8 cellular contexts compared by ENCODE assay signal in genomic region chr17:75045946-75046582, GRCh38. TPM values are rescaled to one million over a fixed set of nuclear protein-coding genes. Genes with fewer than 3 reads are reported as not detected.
DNase-seq lines count a peak whose midpoint lies in the region; ATAC-seq, FAIRE-seq and TF ChIP-seq lines count a peak whose summit lies in the region.
"Not testable (repeated sequence)": the region's sequence is repeated elsewhere in the genome, so short reads cannot be mapped to it uniquely, and the experiment has no call there.

No MANE protein-coding gene starts in this region.

- ATAC-seq in T-cell (replicated peaks in 1 of 4): peak; percentile 21 to 33 (median 28)
- peak; percentile 59 for ATAC-seq in GM12878
- peak; percentile 7 to 57 (median 28) for ATAC-seq in heart right ventricle

- H3K27me3 Mint-ChIP-seq in T-cell: not testable (repeated sequence)

- peak overlapping the region; percentile 76 for H3K27ac ChIP-seq in HEK293 (ENCODE audit: extremely low read depth, low read depth, low read length)
- H3K27ac ChIP-seq in GM12878 (ENCODE audit: control insufficient read depth, insufficient read depth): peak overlapping the region; percentile 71
- H3K27ac ChIP-seq in heart right ventricle: peak overlapping the region; percentile 93 to 99 (median 98)
- peak overlapping the region; percentile 83 to 90 (median 88) for H3K27ac ChIP-seq in thyroid gland

- H3K4me1 Mint-ChIP-seq in T-cell: peaks cover 42 to 50% (median 46%) of the 10 kb centered on the region in 3 donors

- TF ChIP-seq EP300 in GM12878 (IDR thresholded peaks at IDR 0.05; ENCODE audit: borderline replicate concordance in 1 of 2, control insufficient read depth in 1 of 2, low read depth in 2 of 2, low read length in 2 of 2): not testable (repeated sequence)

- RAD21 ChIA-PET in GM12878 (lab: Charles Lee; ENCODE audit: unreplicated experiment): interaction anchor here (0.5 to 4.3 kb wide), 3 partner anchors 68 to 370 kb away, joined by 3 to 22 read pairs (median 5); no protein-coding TSS in a partner anchor

- 6% methylated on average over 36 of the region's 36 CpGs for WGBS in GM12878 (ENCODE audit: insufficient coverage, insufficient replicate concordance, low lambda C conversion rate, missing lambda C conversion rate)
- 8% methylated on average over 36 of the region's 36 CpGs for WGBS in heart right ventricle, 2 donors
- 12 to 15% methylated on average over 29 to 36 of the region's 36 CpGs for WGBS in thyroid gland, 2 donors

- H2AFZ ChIP-seq in GM12878 (ENCODE audit: control insufficient read depth, low read depth, low read length): peak overlapping the region; percentile 67
- H2AFZ ChIP-seq in neuron (ENCODE audit: low read depth, low read length): peak overlapping the region; percentile 79

- not testable (repeated sequence) for FAIRE-seq in GM12878 (lab: Jason Lieb, UNC)

- SMC1A ChIA-PET in GM12878 (lab: Charles Lee; ENCODE audit: uncharacterized antibody, unreplicated experiment): interaction anchor here (1.5 kb wide), 1 partner anchor 12 kb away, joined by 3 read pairs; no protein-coding TSS in a partner anchor

- intact Hi-C loops in GM12878 (cut with micrococcal nuclease; ENCODE audit: unreplicated experiment); thyroid gland (cut with DNase I): not testable (repeated sequence)
- intact Hi-C loops in heart right ventricle (cut with DNase I): loop anchor here in 3 of 10 donors (5.0 to 10.0 kb wide), 3 partner anchors 59 to 159 kb away; partner anchors contain the start of genes CDR2L (in 3 of the 3), ARMC7 (in 1 of the 3) and NUP85 (in 1 of the 3)

- H3K9ac ChIP-seq in ES-I3 (ENCODE audit: low read depth, low read length) (peak overlapping the region; percentile 85), GM12878 (ENCODE audit: control insufficient read depth, insufficient read depth, low read length) (peak overlapping the region; percentile 78)

- H3K9me3 Mint-ChIP-seq in T-cell: not testable (repeated sequence)

- H3K4me3 Mint-ChIP-seq in T-cell: peak overlapping the region; percentile 96 to 97 (median 97)

- not testable (repeated sequence) for H4K20me1 ChIP-seq in GM12878 (ENCODE audit: control insufficient read depth, insufficient read depth)

- CTCF ChIA-PET in HEK293 (lab: Yijun Ruan, JAX): interaction anchor here (0.5 to 1.3 kb wide), 3 partner anchors 68 to 123 kb away, joined by 3 to 4 read pairs (median 3); no protein-coding TSS in a partner anchor
- CTCF ChIA-PET in T-cell (lab: Charles Lee): interaction anchor here (0.5 to 1.2 kb wide), 2 partner anchors 14 to 292 kb away, joined by 3 read pairs; no protein-coding TSS in a partner anchor
- CTCF ChIA-PET in GM12878 (lab: Yijun Ruan, JAX): interaction anchor here (0.9 to 1.5 kb wide), 5 partner anchors 11 to 84 kb away, joined by 3 to 7 read pairs (median 4); no protein-coding TSS in a partner anchor

- peaks cover 22% of the 10 kb centered on the region for H3K79me2 ChIP-seq in GM12878 (ENCODE audit: control insufficient read depth, insufficient read depth, low read length)

- H3K27me3 ChIP-seq in GM12878 (replicated peaks in 1 of 2; ENCODE audit: control insufficient read depth in 2 of 2, insufficient read depth in 2 of 2, low read length in 1 of 2); heart right ventricle; neuron (ENCODE audit: insufficient read depth, low read length); thyroid gland: not testable (repeated sequence)

- H3K27ac Mint-ChIP-seq in T-cell: peak overlapping the region; percentile 93 to 96

- H3K36me3 ChIP-seq in ES-I3 (ENCODE audit: insufficient read depth, low read length) (peaks cover 19% of the 10 kb centered on the region; the same call in 1 of the 2 replicates), HEK293 (ENCODE audit: control insufficient read depth in 2 of 2, insufficient read depth in 1 of 2, low read length in 2 of 2) (peaks cover 15 to 34% of the 10 kb centered on the region in 2 experiments), heart right ventricle (peaks cover 0 to 47% (median 13%) of the 10 kb centered on the region in 9 donors), neuron (ENCODE audit: insufficient read depth, low read length) (peaks cover 19% of the 10 kb centered on the region), thyroid gland (peaks cover 9 to 13% of the 10 kb centered on the region in 2 donors)
- not testable (repeated sequence) for H3K36me3 ChIP-seq in GM12878 (ENCODE audit: control insufficient read depth in 2 of 2, insufficient read depth in 2 of 2, low read length in 1 of 2)

- H3K4me3 ChIP-seq in HEK293 (ENCODE audit: low read depth, low read length) (peak overlapping the region; percentile 99), GM12878 (peak overlapping the region; percentile 97), heart right ventricle (peak overlapping the region; percentile 74 to 100 (median 92)), neuron (ENCODE audit: low read length) (peak overlapping the region; percentile 77), thyroid gland (replicated peaks in 1 of 3) (peak overlapping the region; percentile 56 to 98 (median 64))

- H3K36me3 Mint-ChIP-seq in T-cell: not testable (repeated sequence)

- H3K4me1 ChIP-seq in ES-I3 (ENCODE audit: insufficient read depth, low read length): peaks cover 13% of the 10 kb centered on the region
- H3K4me1 ChIP-seq in HEK293 (ENCODE audit: control insufficient read depth, insufficient read depth, low read length); GM12878 (ENCODE audit: control insufficient read depth, insufficient read depth, low read length): not testable (repeated sequence)
- H3K4me1 ChIP-seq in heart right ventricle: peaks cover 6 to 49% (median 31%) of the 10 kb centered on the region in 9 donors
- peaks cover 23% of the 10 kb centered on the region for H3K4me1 ChIP-seq in neuron (ENCODE audit: insufficient read depth, low read length)
- H3K4me1 ChIP-seq in thyroid gland: peaks cover 16 to 17% of the 10 kb centered on the region in 2 donors

- TF ChIP-seq CTCF in HEK293 (tag by site-specific recombination; IDR thresholded peaks at IDR 0.05); GM12878 (IDR thresholded peaks at IDR 0.05 in 2 of 3, conservative IDR thresholded peaks at IDR 0.05 in 1 of 3; ENCODE audit: control insufficient read depth in 2 of 3, extremely low read depth in 1 of 3, insufficient read depth in 1 of 3, low read depth in 3 of 3, low read length in 3 of 3); heart right ventricle (IDR thresholded peaks at IDR 0.05); thyroid gland (IDR thresholded peaks at IDR 0.05): not testable (repeated sequence)

- TF ChIP-seq POLR2A in GM12878 (IDR thresholded peaks at IDR 0.05; ENCODE audit: low read depth, low read length); thyroid gland (IDR thresholded peaks at IDR 0.05): not testable (repeated sequence)

- not testable (repeated sequence) for BruUV-seq in GM12878 (replicated peaks; lab: Mats Ljungman, UMichigan)

- POLR2A ChIA-PET in HEK293 (lab: Yijun Ruan, JAX): interaction anchor here (0.9 to 4.8 kb wide), 8 partner anchors 10 to 79 kb away, joined by 3 to 44 read pairs (median 5); partner anchors contain the start of genes ARMC7, CDR2L and MRPL58
- POLR2A ChIA-PET in T-cell (lab: Charles Lee): interaction anchor here in 1 of 2 donors (0.6 kb wide), 1 partner anchor 11 kb away, joined by 5 read pairs; no protein-coding TSS in a partner anchor
- POLR2A ChIA-PET in GM12878 (lab: Charles Lee): interaction anchor here (0.9 to 1.8 kb wide), 2 partner anchors 12 to 33 kb away, joined by 4 read pairs; no protein-coding TSS in a partner anchor

- DNase-seq in LHCN-M2 (ENCODE audit: low read depth) (peak; percentile 72), T-cell (peak in 11 of 34 experiments; percentile 28 to 44 (median 39))
- DNase-seq in GM12878 (ENCODE audit: low read depth, low spot score); heart right ventricle; thyroid gland: not testable (repeated sequence)

- in situ Hi-C loops in GM12878 (cut with MboI): not testable (repeated sequence)

- TF ChIP-seq RAD21 in GM12878 (IDR thresholded peaks at IDR 0.05; ENCODE audit: insufficient read depth, low read depth, low read length): not testable (repeated sequence)

- not testable (repeated sequence) for H3K9me3 ChIP-seq in ES-I3 (ENCODE audit: control insufficient read depth, insufficient read depth, low read length); HEK293 (ENCODE audit: control insufficient read depth, insufficient read depth, low read depth, low read length); GM12878 (replicated peaks; ENCODE audit: control insufficient read depth, insufficient read depth, low read length); heart right ventricle; neuron (ENCODE audit: low read length); thyroid gland

- peak overlapping the region; percentile 65 for H3K4me2 ChIP-seq in GM12878 (ENCODE audit: control insufficient read depth, insufficient read depth)

RNA-seq across cellular contexts. Expression of gene ATP5PD, which starts 0.7 kb away (rescaled TPM):
- total RNA-seq in LHCN-M2 (2014; rRNA removed): 281 and 284 TPM in 2 replicates
- 605 TPM for polyA plus RNA-seq in LHCN-M2 (2012)
- total RNA-seq in T-cell: 100 to 1,000 TPM; 115 to 170 (median 139) TPM
- 36.7 and 39.6 TPM in 2 replicates for total RNA-seq in GM12878 (2013; cell fraction: nucleolus; rRNA removed)
- 201 and 218 TPM in 2 replicates for total RNA-seq in GM12878 (2014; rRNA removed)
- 303 and 307 TPM in 2 replicates for total RNA-seq in GM12878 (2014; rRNA removed; fragmentation: Illumina TruSeq; extraction: Trizol)
- 209 and 218 TPM in 2 replicates for total RNA-seq in GM12878 (2021)
- 502 TPM for polyA plus RNA-seq in GM12878 (2011; ENCODE audit: low read depth)
- 172 and 241 TPM in 2 replicates for polyA plus RNA-seq in GM12878 (2011; rRNA removed)
- 200 and 326 TPM in 2 replicates for polyA plus RNA-seq in GM12878 (2011; cell fraction: cytosol; rRNA removed)
- polyA plus RNA-seq in GM12878 (2011; cell fraction: nucleus; rRNA removed): 83.7 and 91.7 TPM in 2 replicates
- polyA plus RNA-seq in GM12878 (2012): 300 and 334 TPM in 2 replicates
- 338 and 519 TPM in 2 replicates for polyA plus RNA-seq in GM12878 (2014; fragmentation: Illumina TruSeq; extraction: Trizol)
- 100 to 1,000 TPM; 710 to 772 TPM for polyA plus RNA-seq in GM12878 (2014; fragmentation: Nextera tagmentation; extraction: Ambion mirVana)
- polyA plus RNA-seq in GM12878 (2014; rRNA removed): 186 and 195 TPM in 2 replicates
- polyA plus RNA-seq in GM12878 (2016; fragmentation: Nextera tagmentation; extraction: Ambion mirVana): 100 to 1,000 TPM; 436 to 445 TPM
- polyA minus RNA-seq in GM12878 (2011; rRNA and poly(A)+ RNA removed): 126 and 155 TPM in 2 replicates
- polyA minus RNA-seq in GM12878 (2011; cell fraction: cytosol; rRNA and poly(A)+ RNA removed): 46.9 and 49.8 TPM in 2 replicates
- polyA minus RNA-seq in GM12878 (2011; cell fraction: nucleus; rRNA and poly(A)+ RNA removed): 23.5 and 27.0 TPM in 2 replicates
- total RNA-seq in heart right ventricle: 1,000 to 10,000 TPM in 1 of 10 donors, 100 to 1,000 TPM in 9; 678 to 1,003 (median 867) TPM
- 1,000 to 10,000 TPM in 1 of 2 donors, 100 to 1,000 TPM in 1; 870 to 2,296 TPM for polyA plus RNA-seq in heart right ventricle
- total RNA-seq in thyroid gland: 100 to 1,000 TPM; 172 to 408 (median 330) TPM

RNA-seq across cellular contexts. Expression of gene KCTD2, which starts 1.0 kb away (rescaled TPM):
- 22.8 and 26.9 TPM in 2 replicates for total RNA-seq in LHCN-M2 (2014; rRNA removed)
- polyA plus RNA-seq in LHCN-M2 (2012): 17.3 TPM
- total RNA-seq in T-cell: 10 to 100 TPM; 22.0 to 32.8 (median 29.0) TPM
- 9.1 and 11.1 TPM in 2 replicates for total RNA-seq in GM12878 (2013; cell fraction: nucleolus; rRNA removed)
- total RNA-seq in GM12878 (2014; rRNA removed): 13.6 and 14.2 TPM in 2 replicates
- total RNA-seq in GM12878 (2014; rRNA removed; fragmentation: Illumina TruSeq; extraction: Trizol): 11.9 and 13.3 TPM in 2 replicates
- total RNA-seq in GM12878 (2021): 16.7 and 16.8 TPM in 2 replicates
- 9.5 TPM for polyA plus RNA-seq in GM12878 (2011; ENCODE audit: low read depth)
- polyA plus RNA-seq in GM12878 (2011; rRNA removed): 27.5 and 32.3 TPM in 2 replicates
- 27.2 and 28.9 TPM in 2 replicates for polyA plus RNA-seq in GM12878 (2011; cell fraction: cytosol; rRNA removed)
- 17.1 and 18.6 TPM in 2 replicates for polyA plus RNA-seq in GM12878 (2011; cell fraction: nucleus; rRNA removed)
- polyA plus RNA-seq in GM12878 (2012): 11.4 and 12.4 TPM in 2 replicates
- 17.3 and 20.0 TPM in 2 replicates for polyA plus RNA-seq in GM12878 (2014; fragmentation: Illumina TruSeq; extraction: Trizol)
- polyA plus RNA-seq in GM12878 (2014; fragmentation: Nextera tagmentation; extraction: Ambion mirVana): 1 to 10 TPM; 1.5 to 2.2 TPM
- 15.6 and 16.1 TPM in 2 replicates for polyA plus RNA-seq in GM12878 (2014; rRNA removed)
- polyA plus RNA-seq in GM12878 (2016; fragmentation: Nextera tagmentation; extraction: Ambion mirVana): 1 to 10 TPM; 1.5 to 4.5 TPM
- 15.0 and 21.0 TPM in 2 replicates for polyA minus RNA-seq in GM12878 (2011; rRNA and poly(A)+ RNA removed)
- 4.9 and 7.3 TPM in 2 replicates for polyA minus RNA-seq in GM12878 (2011; cell fraction: cytosol; rRNA and poly(A)+ RNA removed)
- polyA minus RNA-seq in GM12878 (2011; cell fraction: nucleus; rRNA and poly(A)+ RNA removed): 2.8 and 4.6 TPM in 2 replicates
- total RNA-seq in heart right ventricle: 10 to 100 TPM; 19.6 to 41.1 (median 29.6) TPM
- polyA plus RNA-seq in heart right ventricle: 10 to 100 TPM; 11.8 to 19.2 TPM
- 10 to 100 TPM; 33.6 to 48.6 (median 41.7) TPM for total RNA-seq in thyroid gland

RNA-seq across cellular contexts. Expression of gene MRPL58, which starts 33.6 kb away (rescaled TPM):
- total RNA-seq in LHCN-M2 (2014; rRNA removed) (56.0 and 84.9 TPM in 2 replicates), T-cell (10 to 100 TPM; 15.6 to 30.6 (median 26.6) TPM), GM12878 (2014; rRNA removed) (64.3 and 65.6 TPM in 2 replicates), GM12878 (2014; rRNA removed; fragmentation: Illumina TruSeq; extraction: Trizol) (39.5 and 46.3 TPM in 2 replicates), GM12878 (2021) (43.0 and 44.0 TPM in 2 replicates), heart right ventricle (10 to 100 TPM; 43.7 to 64.1 (median 51.7) TPM), thyroid gland (10 to 100 TPM; 37.8 to 55.1 (median 49.7) TPM)
- 46.3 TPM for polyA plus RNA-seq in LHCN-M2 (2012)
- 3.2 and 3.4 TPM in 2 replicates for total RNA-seq in GM12878 (2013; cell fraction: nucleolus; rRNA removed)
- 28.1 TPM for polyA plus RNA-seq in GM12878 (2011; ENCODE audit: low read depth)
- polyA plus RNA-seq in GM12878 (2011; rRNA removed) (53.5 and 60.3 TPM in 2 replicates), GM12878 (2014; fragmentation: Illumina TruSeq; extraction: Trizol) (51.1 and 52.2 TPM in 2 replicates), GM12878 (2014; fragmentation: Nextera tagmentation; extraction: Ambion mirVana) (10 to 100 TPM; 23.0 to 43.7 TPM), GM12878 (2014; rRNA removed) (60.0 and 73.2 TPM in 2 replicates), GM12878 (2016; fragmentation: Nextera tagmentation; extraction: Ambion mirVana) (10 to 100 TPM; 52.7 to 59.2 TPM), heart right ventricle (10 to 100 TPM; 71.8 to 72.3 TPM)
- polyA plus RNA-seq in GM12878 (2011; cell fraction: cytosol; rRNA removed): 38.0 and 49.9 TPM in 2 replicates
- polyA plus RNA-seq in GM12878 (2011; cell fraction: nucleus; rRNA removed): 23.0 and 24.4 TPM in 2 replicates
- 25.5 and 28.9 TPM in 2 replicates for polyA plus RNA-seq in GM12878 (2012)
- polyA minus RNA-seq in GM12878 (2011; rRNA and poly(A)+ RNA removed): 13.5 and 16.6 TPM in 2 replicates
- 8.0 and 11.3 TPM in 2 replicates for polyA minus RNA-seq in GM12878 (2011; cell fraction: cytosol; rRNA and poly(A)+ RNA removed)
- polyA minus RNA-seq in GM12878 (2011; cell fraction: nucleus; rRNA and poly(A)+ RNA removed): 3.5 and 5.5 TPM in 2 replicates

RNA-seq across cellular contexts. Expression of gene SLC16A5, which starts 41.7 kb away (rescaled TPM):
- 0.11 TPM in 1 of 2 replicates, not detected in the other for total RNA-seq in LHCN-M2 (2014; rRNA removed)
- 0.79 TPM for polyA plus RNA-seq in LHCN-M2 (2012)
- total RNA-seq in T-cell: 10 to 100 TPM in 4 of 5 donors, 1 to 10 TPM in 1; 9.1 to 24.3 (median 16.8) TPM
- 4.4 and 6.6 TPM in 2 replicates for total RNA-seq in GM12878 (2013; cell fraction: nucleolus; rRNA removed)
- total RNA-seq in GM12878 (2014; rRNA removed): 0.76 and 1.2 TPM in 2 replicates
- 0.88 and 0.94 TPM in 2 replicates for total RNA-seq in GM12878 (2014; rRNA removed; fragmentation: Illumina TruSeq; extraction: Trizol)
- 3.1 and 3.4 TPM in 2 replicates for total RNA-seq in GM12878 (2021)
- polyA plus RNA-seq in GM12878 (2011; ENCODE audit: low read depth): 0.83 TPM
- polyA plus RNA-seq in GM12878 (2011; rRNA removed): 0.17 and 0.30 TPM in 2 replicates
- polyA plus RNA-seq in GM12878 (2011; cell fraction: cytosol; rRNA removed): 0.57 and 0.84 TPM in 2 replicates
- 2.8 and 2.9 TPM in 2 replicates for polyA plus RNA-seq in GM12878 (2011; cell fraction: nucleus; rRNA removed)
- 2.9 and 4.1 TPM in 2 replicates for polyA plus RNA-seq in GM12878 (2012)
- 0.17 and 0.84 TPM in 2 replicates for polyA plus RNA-seq in GM12878 (2014; fragmentation: Illumina TruSeq; extraction: Trizol)
- under 1 TPM; 0.03 to 0.16 TPM for polyA plus RNA-seq in GM12878 (2014; fragmentation: Nextera tagmentation; extraction: Ambion mirVana)
- 2.4 and 3.0 TPM in 2 replicates for polyA plus RNA-seq in GM12878 (2014; rRNA removed)
- polyA plus RNA-seq in GM12878 (2016; fragmentation: Nextera tagmentation; extraction: Ambion mirVana): 1 to 10 TPM in 1 of 2 experiments, under 1 TPM in 1; 0.98 to 1.0 TPM
- polyA minus RNA-seq in GM12878 (2011; rRNA and poly(A)+ RNA removed): 0.22 and 0.41 TPM in 2 replicates
- 0.53 and 0.94 TPM in 2 replicates for polyA minus RNA-seq in GM12878 (2011; cell fraction: cytosol; rRNA and poly(A)+ RNA removed)
- 0.73 and 0.96 TPM in 2 replicates for polyA minus RNA-seq in GM12878 (2011; cell fraction: nucleus; rRNA and poly(A)+ RNA removed)
- total RNA-seq in heart right ventricle: 10 to 100 TPM in 8 of 10 donors, 1 to 10 TPM in 2; 7.5 to 17.4 (median 11.9) TPM
- 10 to 100 TPM in 1 of 2 donors, 1 to 10 TPM in 1; 3.6 to 12.4 TPM for polyA plus RNA-seq in heart right ventricle
- total RNA-seq in thyroid gland: 10 to 100 TPM; 24.1 to 40.3 (median 27.6) TPM

RNA-seq across cellular contexts. Expression of gene CDR2L, which starts 58.6 kb away (rescaled TPM):
- total RNA-seq in LHCN-M2 (2014; rRNA removed) (25.1 and 33.1 TPM in 2 replicates), T-cell (under 1 TPM in 4 of 5 donors, not detected in 1; 0.12 to 0.29 (median 0.19) TPM), GM12878 (2014; rRNA removed) (0.05 TPM in 1 of 2 replicates, not detected in the other), GM12878 (2014; rRNA removed; fragmentation: Illumina TruSeq; extraction: Trizol) (0.04 TPM in 1 of 2 replicates, not detected in the other), GM12878 (2021) (0.05 and 0.18 TPM in 2 replicates), heart right ventricle (10 to 100 TPM; 10.8 to 25.3 (median 16.3) TPM), thyroid gland (1 to 10 TPM; 2.6 to 9.8 (median 4.2) TPM)
- 25.8 TPM for polyA plus RNA-seq in LHCN-M2 (2012)
- total RNA-seq in GM12878 (2013; cell fraction: nucleolus; rRNA removed): not detected in 2 replicates
- not detected for polyA plus RNA-seq in GM12878 (2011; ENCODE audit: low read depth)
- polyA plus RNA-seq in GM12878 (2011; rRNA removed) (0.03 TPM in 1 of 2 replicates, not detected in the other), GM12878 (2014; fragmentation: Illumina TruSeq; extraction: Trizol) (not detected in 2 replicates), GM12878 (2014; fragmentation: Nextera tagmentation; extraction: Ambion mirVana) (not detected), GM12878 (2014; rRNA removed) (0.03 TPM in 1 of 2 replicates, not detected in the other), GM12878 (2016; fragmentation: Nextera tagmentation; extraction: Ambion mirVana) (under 1 TPM in 1 of 2 experiments, not detected in 1; 0.04 TPM), heart right ventricle (10 to 100 TPM in 1 of 2 donors, 1 to 10 TPM in 1; 8.5 to 11.9 TPM)
- polyA plus RNA-seq in GM12878 (2011; cell fraction: cytosol; rRNA removed): 0.05 TPM in 1 of 2 replicates, not detected in the other
- 0.06 TPM in 1 of 2 replicates, not detected in the other for polyA plus RNA-seq in GM12878 (2011; cell fraction: nucleus; rRNA removed)
- polyA plus RNA-seq in GM12878 (2012): 0.08 TPM in 2 replicates
- not detected in 2 replicates for polyA minus RNA-seq in GM12878 (2011; rRNA and poly(A)+ RNA removed)
- polyA minus RNA-seq in GM12878 (2011; cell fraction: cytosol; rRNA and poly(A)+ RNA removed): 0.31 and 0.53 TPM in 2 replicates
- polyA minus RNA-seq in GM12878 (2011; cell fraction: nucleus; rRNA and poly(A)+ RNA removed): 0.10 TPM in 1 of 2 replicates, not detected in the other
